In the genomic region with DNA sequence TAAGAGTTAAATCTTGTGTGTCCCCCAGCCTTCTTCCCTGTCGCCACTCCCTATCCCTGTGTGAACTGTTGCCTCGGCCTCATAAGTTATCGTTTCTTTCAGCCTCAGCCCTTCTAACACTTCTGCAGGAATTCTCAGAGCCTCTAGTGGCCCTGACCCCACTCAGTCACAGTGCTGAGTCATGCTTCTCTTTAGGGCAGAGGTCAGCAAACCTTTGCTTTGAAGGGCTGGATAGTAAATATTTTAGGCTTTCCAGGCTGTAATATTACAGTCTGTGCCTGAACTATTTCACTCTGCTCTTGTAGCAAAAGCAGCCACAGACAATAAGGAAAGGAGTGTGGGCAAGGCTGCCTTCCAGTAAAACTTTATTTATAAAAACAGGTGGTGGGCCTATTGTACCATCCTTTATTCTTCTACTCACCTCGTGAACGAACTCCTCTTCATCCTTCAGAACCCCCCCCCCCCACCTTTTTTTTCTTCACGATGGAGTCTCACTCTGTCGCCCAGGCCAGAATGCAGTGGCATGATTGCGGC, we compare ENCODE assay signal across 10 cellular contexts. TPM values are rescaled to one million over a fixed set of nuclear protein-coding genes. Genes with fewer than 3 reads are reported as not detected.
DNase-seq lines count a peak whose midpoint lies in the region; ATAC-seq, FAIRE-seq and TF ChIP-seq lines count a peak whose summit lies in the region.
"Had no signal": no experiment of that assay in that cellular context is flagged by ENCODE, and none has a peak within 500 bp of the region (broad histone marks: within the 10 kb centered on the region; RNA-seq: fewer than 3 reads in every experiment).

No MANE protein-coding gene starts in this region.

- H3K9me3 Mint-ChIP-seq in chondrocyte (ENCODE audit: low read depth) (no peaks in the 10 kb centered on the region), immature natural killer cell (no peaks in the 10 kb centered on the region)

- POLR2A ChIA-PET in A549 (lab: Yijun Ruan, JAX): no interaction called here

- H3K4me1 Mint-ChIP-seq in chondrocyte (ENCODE audit: low read depth) (peaks cover 37% of the 10 kb centered on the region), immature natural killer cell (peaks cover 54 to 62% of the 10 kb centered on the region in 2 donors)

- CTCF ChIA-PET in A549 (lab: Yijun Ruan, JAX): interaction anchor here (0.6 kb wide), 1 partner anchor 17 kb away, joined by 3 read pairs; no protein-coding TSS in a partner anchor

- no peak overlapping the region for H3K4me3 Mint-ChIP-seq in chondrocyte (ENCODE audit: unreplicated experiment)
- H3K4me3 Mint-ChIP-seq in immature natural killer cell: no peak overlapping the region

- H3K27ac Mint-ChIP-seq in chondrocyte (ENCODE audit: unreplicated experiment) (peak overlapping the region; percentile 77), immature natural killer cell (peak overlapping the region in 3 of 6 donors; percentile 12 to 61 (median 61))

- TF ChIP-seq CTCF in A549 (IDR thresholded peaks at IDR 0.05) (no peak), chondrocyte (IDR thresholded peaks at IDR 0.05) (no peak)

- H3K9ac ChIP-seq in HUES64 (ENCODE audit: low read depth, low read length): peak overlapping the region; percentile 43; the same call in 1 of the 2 replicates

- no peak for TF ChIP-seq POLR2A in A549 (IDR thresholded peaks at IDR 0.05; ENCODE audit: low read length)

- 52% methylated on average over 8 of the region's 8 CpGs for WGBS in A549 (ENCODE audit: missing lambda C conversion rate)
- 86% methylated on average over 8 of the region's 8 CpGs for WGBS in HUES64
- WGBS in mesodermal cell (ENCODE audit: insufficient coverage in 2 of 2), 2 experiments: 78 to 93% methylated on average over 3 to 4 of the region's 8 CpGs

- FAIRE-seq in A549 (lab: Jason Lieb, UNC): no peak

- H3K4me2 ChIP-seq in A549: peak overlapping the region; percentile 80

- H3K36me3 ChIP-seq in HUES64 (ENCODE audit: insufficient read depth, low read length): peaks cover 14% of the 10 kb centered on the region
- peaks cover 49% of the 10 kb centered on the region for H3K36me3 ChIP-seq in mesodermal cell (ENCODE audit: control insufficient read depth, insufficient read depth, low read length)

- H3K36me3 Mint-ChIP-seq in chondrocyte (ENCODE audit: low read depth) (peaks cover 5% of the 10 kb centered on the region), immature natural killer cell (peaks cover 6 to 14% (median 8%) of the 10 kb centered on the region in 3 donors)

- DNase-seq in A549 (ENCODE audit: low read depth in 1 of 2, low spot score in 1 of 2): peak in 1 of 2 experiments; percentile 55
- no peak for DNase-seq in chondrocyte (ENCODE audit: low spot score)
- no peak for DNase-seq in NCI-H1436 treated with DMSO at 0.1 percent for 48 hours (lab: John Stamatoyannopoulos, UW)
- no peak for DNase-seq in NAMALWA (ENCODE audit: low spot score)
- no peak for DNase-seq in immature natural killer cell
- no peak for DNase-seq in DMS79 (lab: John Stamatoyannopoulos, UW)
- DNase-seq: activated CD4-positive, CD25-positive, alpha-beta regulatory T cell treated with anti-CD3 and anti-CD28 coated beads, Interleukin-2, amount 50 U/mL, for 72 hours; NCI-H2029 had no signal

- peak overlapping the region; percentile 78 to 85 for H3K27ac ChIP-seq in A549
- H3K27ac ChIP-seq in HUES64 (ENCODE audit: low read depth, low read length): peak overlapping the region; percentile 23; the same call in 1 of the 2 replicates
- H3K27ac ChIP-seq in mesodermal cell (ENCODE audit: low read depth, low read length, severe bottlenecking): peak overlapping the region; percentile 91

- H3K9me3 ChIP-seq in A549 (no peaks in the 10 kb centered on the region), HUES64 (ENCODE audit: insufficient read depth, low read depth, low read length) (no peaks in the 10 kb centered on the region), mesodermal cell (ENCODE audit: control insufficient read depth, low read length) (peaks cover 14% of the 10 kb centered on the region)

- TF ChIP-seq EP300 in A549 (IDR thresholded peaks at IDR 0.05): no peak

- H3K27me3 Mint-ChIP-seq in chondrocyte (ENCODE audit: low read depth) (no peaks in the 10 kb centered on the region), immature natural killer cell (ENCODE audit: low read depth in 3 of 3) (peaks cover 4 to 13% (median 9%) of the 10 kb centered on the region in 3 donors)

- peak; percentile 54 to 70; a peak in 4 of 6 replicates for ATAC-seq in A549

- H3K4me3 ChIP-seq in A549 (no peak overlapping the region), HUES64 (ENCODE audit: low read length) (no peak overlapping the region), mesodermal cell (ENCODE audit: extremely low read depth, insufficient read depth, low read length, poor library complexity, severe bottlenecking) (no peak overlapping the region)

- TF ChIP-seq RAD21 in A549 (conservative IDR thresholded peaks at IDR 0.05 in 1 of 2, IDR thresholded peaks at IDR 0.05 in 1 of 2): no peak

- no peaks in the 10 kb centered on the region for H3K27me3 ChIP-seq in HUES64 (ENCODE audit: insufficient read depth, low read length)

- H3K4me1 ChIP-seq in A549 (peaks cover 20% of the 10 kb centered on the region), HUES64 (ENCODE audit: insufficient read depth, low read length) (peaks cover 7% of the 10 kb centered on the region; the same call in 1 of the 2 replicates), mesodermal cell (ENCODE audit: control insufficient read depth, insufficient read depth, low read length, poor library complexity, severe bottlenecking) (peaks cover 28% of the 10 kb centered on the region)

TF ChIP-seq in A549, 52 proteins besides CTCF, POLR2A, EP300 and RAD21:
- TF ChIP-seq, protein P1, sequence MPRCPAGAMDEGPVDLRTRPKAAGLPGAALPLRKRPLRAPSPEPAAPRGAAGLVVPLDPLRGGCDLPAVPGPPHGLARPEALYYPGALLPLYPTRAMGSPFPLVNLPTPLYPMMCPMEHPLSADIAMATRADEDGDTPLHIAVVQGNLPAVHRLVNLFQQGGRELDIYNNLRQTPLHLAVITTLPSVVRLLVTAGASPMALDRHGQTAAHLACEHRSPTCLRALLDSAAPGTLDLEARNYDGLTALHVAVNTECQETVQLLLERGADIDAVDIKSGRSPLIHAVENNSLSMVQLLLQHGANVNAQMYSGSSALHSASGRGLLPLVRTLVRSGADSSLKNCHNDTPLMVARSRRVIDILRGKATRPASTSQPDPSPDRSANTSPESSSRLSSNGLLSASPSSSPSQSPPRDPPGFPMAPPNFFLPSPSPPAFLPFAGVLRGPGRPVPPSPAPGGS (IDR thresholded peaks at IDR 0.05): no peak
- TF ChIP-seq MAFK (IDR thresholded peaks at IDR 0.05; ENCODE audit: partially characterized antibody): peak; percentile 94
- TF ChIP-seq CBX2 (IDR thresholded peaks at IDR 0.05; ENCODE audit: borderline replicate concordance, low read depth): no peak
- TF ChIP-seq NFE2L2 (conservative IDR thresholded peaks at IDR 0.05; ENCODE audit: low read length): peak; percentile 78
- TF ChIP-seq RFX5 (IDR thresholded peaks at IDR 0.05): no peak

RNA-seq across cellular contexts. Expression of gene MYO9B, which starts 22.1 kb away (rescaled TPM):
- 13.0 and 18.9 TPM in 2 replicates for polyA plus RNA-seq in A549 (2011; rRNA removed)
- 18.7 and 25.6 TPM in 2 replicates for polyA plus RNA-seq in A549 (2012; cell fraction: cytosol; rRNA removed)
- 68.0 and 89.4 TPM in 2 replicates for polyA plus RNA-seq in A549 (2012; cell fraction: nucleus; rRNA removed)
- polyA plus RNA-seq in A549 (2017; fragmentation: RNase III; extraction: RNeasy Plus Mini Kit Qiagen cat#74134 plus additional on column Dnase treatment): 23.9 to 28.1 TPM (median 27.7 TPM) in 3 replicates
- 34.1 and 36.5 TPM in 2 replicates for polyA minus RNA-seq in A549 (2011; rRNA and poly(A)+ RNA removed)
- polyA plus RNA-seq in HUES64 (2013, experiment 1 of 2): 42.1 TPM
- 46.2 TPM for polyA plus RNA-seq in HUES64 (2013, experiment 2 of 2)
- 90.8 to 98.1 TPM (median 94.6 TPM) in 3 replicates for total RNA-seq in chondrocyte
- 74.9 TPM for polyA plus RNA-seq in mesodermal cell (2013, experiment 1 of 2)
- polyA plus RNA-seq in mesodermal cell (2013, experiment 2 of 2): 63.6 TPM
- polyA plus RNA-seq in immature natural killer cell: 10 to 100 TPM in 1 of 3 donors, 1 to 10 TPM in 2; 5.9 to 33.8 (median 6.0) TPM

RNA-seq across cellular contexts. Expression of gene HAUS8, which starts 22.4 kb away (rescaled TPM):
- polyA plus RNA-seq in A549 (2011; rRNA removed) (13.9 and 15.1 TPM in 2 replicates), A549 (2017; fragmentation: RNase III; extraction: RNeasy Plus Mini Kit Qiagen cat#74134 plus additional on column Dnase treatment) (15.9 to 16.6 TPM (median 16.2 TPM) in 3 replicates), immature natural killer cell (1 to 10 TPM; 1.0 to 9.8 (median 4.9) TPM)
- 17.2 and 18.7 TPM in 2 replicates for polyA plus RNA-seq in A549 (2012; cell fraction: cytosol; rRNA removed)
- 19.3 and 21.3 TPM in 2 replicates for polyA plus RNA-seq in A549 (2012; cell fraction: nucleus; rRNA removed)
- polyA minus RNA-seq in A549 (2011; rRNA and poly(A)+ RNA removed): 6.4 and 13.5 TPM in 2 replicates
- 19.6 TPM for polyA plus RNA-seq in HUES64 (2013, experiment 1 of 2)
- polyA plus RNA-seq in HUES64 (2013, experiment 2 of 2): 23.6 TPM
- 7.8 to 9.5 TPM (median 8.2 TPM) in 3 replicates for total RNA-seq in chondrocyte
- 16.0 TPM for polyA plus RNA-seq in mesodermal cell (2013, experiment 1 of 2)
- 15.7 TPM for polyA plus RNA-seq in mesodermal cell (2013, experiment 2 of 2)

Comparison
In these comparisons a context has a peak if more than half of its experiments do, and no peak if none do; other contexts are left out.
1. H3K27ac ChIP-seq: peak in every context shown above with its lines; median percentile 91 in mesodermal cell; 82 in A549; 23 in HUES64.